In the genomic region with DNA sequence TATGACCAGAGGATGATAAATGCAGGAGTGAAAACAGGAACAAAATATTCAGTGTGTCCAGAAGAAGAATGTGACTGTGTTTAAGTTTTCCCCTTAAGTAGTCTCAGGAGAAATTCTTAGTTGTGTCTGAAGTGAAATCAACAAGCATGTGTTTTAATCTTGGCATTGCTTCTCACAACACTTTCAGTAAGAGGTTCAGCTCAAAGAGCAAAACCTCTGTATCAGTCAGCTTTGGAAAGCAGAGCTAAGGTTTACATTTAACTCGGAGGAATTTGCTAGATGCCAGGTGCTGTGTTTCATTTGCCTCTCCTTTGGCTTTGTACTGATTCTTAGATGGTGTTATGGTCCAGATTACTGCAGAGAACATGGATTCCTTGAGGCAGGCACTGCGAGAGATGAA, we compare ENCODE assay signal across 23 cellular contexts.
"Had no signal": no experiment of that assay in that cellular context is flagged by ENCODE, and none has a peak within 500 bp of the region (broad histone marks: within the 10 kb centered on the region; RNA-seq: fewer than 3 reads in every experiment).

No MANE protein-coding gene starts in this region.

- H3K4me3 Mint-ChIP-seq: T-cell had no signal

- H3K9me3 Mint-ChIP-seq: T-cell had no signal

- H3K27ac Mint-ChIP-seq: T-cell had no signal

- DNase-seq: Kasumi-1, KG1, MG63, NCI-H1048, NCI-H1092 treated with DMSO at 0.1 percent for 48 hours, NCI-H1105 treated with DMSO at 0.1 percent for 48 hours, NCI-H1436, NCI-H1694, NCI-H187, NCI-H2029 treated with DMSO at 0.1 percent for 48 hours, NCI-H2171, NCI-H226, NCI-H446 treated with DMSO at 0.1 percent for 48 hours, NCI-H510A, NCI-H524, NCI-H526, Peyer's patch, RPMI8226, SHP77, SIG-M5, SJCRH30, T-cell had no signal

- H3K4me1 Mint-ChIP-seq: T-cell had no signal

- H3K27me3 Mint-ChIP-seq: T-cell had no signal

- ATAC-seq: SK-N-SH treated with all-trans-retinoic acid at 6 μM for 48 hours, T-cell had no signal
